ENCODE assay signal across 12 cellular contexts in the genomic region with DNA sequence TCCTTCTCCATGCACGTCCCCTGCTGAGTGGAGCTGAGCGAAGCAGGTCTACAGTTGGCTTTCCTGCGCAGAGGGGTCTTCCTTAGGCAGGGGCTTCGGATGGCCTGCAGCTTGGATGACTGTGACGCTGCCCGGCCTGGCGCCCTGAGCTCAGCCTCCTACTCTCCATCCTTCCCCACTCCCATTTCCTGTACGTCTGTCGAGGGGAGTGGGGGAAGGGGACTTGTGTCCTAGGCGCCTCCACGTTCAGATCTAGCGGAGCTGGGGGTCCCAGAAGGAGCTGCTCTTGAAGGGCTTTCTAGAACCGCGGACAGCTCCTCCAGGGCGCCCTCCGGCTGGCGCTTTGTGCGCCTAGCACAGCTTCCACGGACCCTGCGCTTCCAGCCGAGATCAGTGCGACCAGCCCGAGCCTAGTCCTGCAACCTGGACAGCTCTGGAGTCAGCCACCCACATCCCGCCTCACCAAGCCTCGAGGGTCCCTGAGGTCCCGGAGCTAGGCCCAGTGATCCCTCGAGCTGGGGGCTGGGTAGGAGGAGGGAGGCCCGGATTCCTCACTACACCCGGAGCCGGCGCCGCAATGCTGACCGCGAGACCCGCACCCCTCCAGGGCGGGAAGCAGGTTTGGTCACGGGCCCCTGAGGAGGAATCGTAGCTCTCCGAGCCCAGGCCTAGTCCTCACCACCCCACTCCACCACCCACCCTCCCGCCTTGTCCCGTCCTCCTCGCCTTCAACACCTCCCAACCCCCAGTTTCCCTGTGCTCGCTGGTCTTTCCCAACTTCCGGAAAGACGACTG. TPM values are rescaled to one million over a fixed set of nuclear protein-coding genes. Genes with fewer than 3 reads are reported as not detected.
DNase-seq lines count a peak whose midpoint lies in the region; ATAC-seq and TF ChIP-seq lines count a peak whose summit lies in the region.
"Had no signal": no experiment of that assay in that cellular context is flagged by ENCODE, and none has a peak within 500 bp of the region (broad histone marks: within the 10 kb centered on the region; RNA-seq: fewer than 3 reads in every experiment).

No MANE protein-coding gene starts in this region.

- H3K27ac Mint-ChIP-seq in chondrocyte (ENCODE audit: unreplicated experiment) (no peak overlapping the region), mesothelial cell of epicardium (no peak overlapping the region)

- ATAC-seq in Right ventricle myocardium inferior = no peak
- ATAC-seq in upper lobe of right lung = no peak

- H3K27me3 Mint-ChIP-seq in chondrocyte (ENCODE audit: low read depth) (peaks cover 44% of the 10 kb centered on the region), mesothelial cell of epicardium (ENCODE audit: low read depth) (peaks cover 87% of the 10 kb centered on the region)

- H3K27me3 ChIP-seq in upper lobe of right lung = peaks cover 53% of the 10 kb centered on the region

- H3K36me3 Mint-ChIP-seq in chondrocyte (ENCODE audit: low read depth) (peaks cover 2% of the 10 kb centered on the region), mesothelial cell of epicardium (no peaks in the 10 kb centered on the region)

- peaks cover 25% of the 10 kb centered on the region for H3K4me1 Mint-ChIP-seq in chondrocyte (ENCODE audit: low read depth)
- H3K4me1 Mint-ChIP-seq in mesothelial cell of epicardium = peaks cover 17% of the 10 kb centered on the region

- peaks cover 19% of the 10 kb centered on the region for H3K4me1 ChIP-seq in upper lobe of right lung

- H3K36me3 ChIP-seq in upper lobe of right lung = no peaks in the 10 kb centered on the region

- intact Hi-C loops in cardiac septum (cut with DNase I) (loop anchor here (5.0 to 10.0 kb wide), 5 partner anchors 112 to 440 kb away; no protein-coding TSS in a partner anchor), Right ventricle myocardium inferior (cut with DNase I) (loop anchor here (10.0 kb wide), 2 partner anchors 260 to 340 kb away; no protein-coding TSS in a partner anchor), upper lobe of right lung (cut with DNase I) (no loop called here)

- peak overlapping the region; percentile 70 for H3K4me3 Mint-ChIP-seq in chondrocyte (ENCODE audit: unreplicated experiment)
- peak overlapping the region; percentile 59 for H3K4me3 Mint-ChIP-seq in mesothelial cell of epicardium

- DNase-seq in cardiac septum (ENCODE audit: low spot score) = peak; percentile 57
- DNase-seq in Right ventricle myocardium inferior (ENCODE audit: missing footprints) = no peak
- DNase-seq in chondrocyte (ENCODE audit: low spot score) = peak; percentile 79
- no peak for DNase-seq in mesothelial cell of epicardium (ENCODE audit: low spot score in 2 of 2, unreplicated experiment in 2 of 2)
- DNase-seq in upper lobe of right lung = peak; percentile 62
- no peak for DNase-seq in NCI-H524 treated with DMSO at 0.1 percent for 48 hours (lab: John Stamatoyannopoulos, UW)
- no peak for DNase-seq in NCI-H1092 treated with DMSO at 0.1 percent for 48 hours (lab: John Stamatoyannopoulos, UW)
- DNase-seq in SHP77 treated with DMSO at 0.1 percent for 48 hours (lab: John Stamatoyannopoulos, UW) = no peak
- DNase-seq: NCI-H1436, small intestine had no signal

- H3K4me3 ChIP-seq in upper lobe of right lung = peak overlapping the region; percentile 39

- H3K9me3 ChIP-seq in upper lobe of right lung = no peaks in the 10 kb centered on the region
- H3K9me3 ChIP-seq: Caco-2 had no signal

- no peak overlapping the region for H3K27ac ChIP-seq in upper lobe of right lung

- TF ChIP-seq CTCF in chondrocyte (IDR thresholded peaks at IDR 0.05) (no peak), mesothelial cell of epicardium (IDR thresholded peaks at IDR 0.05; ENCODE audit: unreplicated experiment) (no peak), upper lobe of right lung (IDR thresholded peaks at IDR 0.05) (no peak)

- H3K9me3 Mint-ChIP-seq in chondrocyte (ENCODE audit: low read depth) = no peaks in the 10 kb centered on the region
- no peaks in the 10 kb centered on the region for H3K9me3 Mint-ChIP-seq in mesothelial cell of epicardium

RNA-seq across cellular contexts. Expression of gene GRID1, which starts 1.8 kb away (rescaled TPM):
- total RNA-seq in cardiac septum (3.0 TPM), Right ventricle myocardium inferior (1.3 TPM), chondrocyte (0.60 to 2.2 TPM (median 0.62 TPM) in 3 replicates), mesothelial cell of epicardium (0.11 to 0.54 TPM (median 0.22 TPM) in 3 replicates), upper lobe of right lung (3.0 TPM)
- total RNA-seq: T-helper 1 cell treated with Interleukin-12 subunit alpha and Interleukin-12 subunit beta and Interleukin-4 antibody, amounts not matched to agents 30 ng/mL and 1 ng/mL, for 36 hours had no signal

Comparison
In these comparisons a context has a peak if more than half of its experiments do, and no peak if none do; other contexts are left out.
1. DNase-seq: peak in cardiac septum (single experiment), chondrocyte (single experiment) and upper lobe of right lung (single experiment); none in Right ventricle myocardium inferior (single experiment), mesothelial cell of epicardium (0 of 2), NCI-H524 treated with DMSO at 0.1 percent for 48 hours (single experiment), NCI-H1092 treated with DMSO at 0.1 percent for 48 hours (single experiment) and SHP77 treated with DMSO at 0.1 percent for 48 hours (single experiment).